ENCODE assay signal across 21 cellular contexts in genomic region chr15:57578288-57578900, GRCh38. TPM values are rescaled to one million over a fixed set of nuclear protein-coding genes. Genes with fewer than 3 reads are reported as not detected.
DNase-seq lines count a peak whose midpoint lies in the region; ATAC-seq, FAIRE-seq and TF ChIP-seq lines count a peak whose summit lies in the region.
"Had no signal": no experiment of that assay in that cellular context is flagged by ENCODE, and none has a peak within 500 bp of the region (broad histone marks: within the 10 kb centered on the region; RNA-seq: fewer than 3 reads in every experiment).

No MANE protein-coding gene starts in this region.

- no peak for FAIRE-seq in urothelium cell line (lab: Jason Lieb, UNC)
- FAIRE-seq: GM12892, GM19239, H54 had no signal

- H3K4me3 Mint-ChIP-seq in naive thymus-derived CD4-positive, alpha-beta T cell, result no peak overlapping the region
- H3K4me3 Mint-ChIP-seq: CD4-positive, alpha-beta memory T cell had no signal

- H3K4me1 Mint-ChIP-seq in naive thymus-derived CD4-positive, alpha-beta T cell, result no peaks in the 10 kb centered on the region
- H3K4me1 Mint-ChIP-seq: CD4-positive, alpha-beta memory T cell had no signal

- H3K4me3 ChIP-seq in fibroblast of villous mesenchyme (ENCODE audit: low read depth, low read length) (no peak overlapping the region), mucosa of descending colon (no peak overlapping the region)
- no peak overlapping the region for H3K4me3 ChIP-seq in naive thymus-derived CD4-positive, alpha-beta T cell (ENCODE audit: low read length)

- H3K36me3 Mint-ChIP-seq in naive thymus-derived CD4-positive, alpha-beta T cell, result peaks cover 0 to 13% (median 8%) of the 10 kb centered on the region in 5 donors

- ATAC-seq in mucosa of descending colon (peak; percentile 84), GM21526 (IDR thresholded peaks at IDR 0.05; ENCODE audit: low FRiP score, unreplicated experiment) (no peak)
- no peak for ATAC-seq in naive thymus-derived CD4-positive, alpha-beta T cell

- CTCF ChIA-PET in naive thymus-derived CD4-positive, alpha-beta T cell (lab: Charles Lee), result no interaction called here

- POLR2A ChIA-PET in naive thymus-derived CD4-positive, alpha-beta T cell (lab: Charles Lee), result no interaction called here

- H3K9me3 Mint-ChIP-seq in naive thymus-derived CD4-positive, alpha-beta T cell, result peaks cover 3 to 18% (median 8%) of the 10 kb centered on the region in 11 donors

- TF ChIP-seq CTCF in fibroblast of villous mesenchyme (IDR thresholded peaks at IDR 0.05; ENCODE audit: insufficient read depth, low read depth, low read length) (no peak), mucosa of descending colon (IDR thresholded peaks at IDR 0.05) (no peak)

- H3K27ac ChIP-seq in naive thymus-derived CD4-positive, alpha-beta T cell (ENCODE audit: low read depth, low read length), result no peak overlapping the region
- H3K27ac ChIP-seq: RWPE1 had no signal

- H3K4me1 ChIP-seq in mucosa of descending colon (ENCODE audit: low read depth), result peaks cover 23% of the 10 kb centered on the region
- H3K4me1 ChIP-seq in naive thymus-derived CD4-positive, alpha-beta T cell (ENCODE audit: control insufficient read depth in 2 of 2, insufficient read depth in 2 of 2, low read length in 2 of 2), result no peaks in the 10 kb centered on the region

- H3K36me3 ChIP-seq in mucosa of descending colon (ENCODE audit: low read depth), result no peaks in the 10 kb centered on the region
- no peaks in the 10 kb centered on the region for H3K36me3 ChIP-seq in naive thymus-derived CD4-positive, alpha-beta T cell (ENCODE audit: control insufficient read depth in 2 of 3, insufficient read depth in 3 of 3, low read length in 3 of 3)
- H3K36me3 ChIP-seq: BE2C had no signal

- peaks cover 0 to 25% (median 13%) of the 10 kb centered on the region in 5 donors for H3K27me3 Mint-ChIP-seq in naive thymus-derived CD4-positive, alpha-beta T cell

- no peak overlapping the region for H3K27ac Mint-ChIP-seq in naive thymus-derived CD4-positive, alpha-beta T cell
- H3K27ac Mint-ChIP-seq: CD4-positive, alpha-beta memory T cell had no signal

- H3K9me3 ChIP-seq in mucosa of descending colon, result peaks cover 5% of the 10 kb centered on the region
- peaks cover 0 to 9% (median 2%) of the 10 kb centered on the region in 3 experiments for H3K9me3 ChIP-seq in naive thymus-derived CD4-positive, alpha-beta T cell (ENCODE audit: control insufficient read depth in 2 of 3, low read length in 3 of 3)
- H3K9me3 ChIP-seq: BE2C had no signal

- H3K27me3 ChIP-seq in naive thymus-derived CD4-positive, alpha-beta T cell (ENCODE audit: control insufficient read depth in 2 of 2, insufficient read depth in 2 of 2, low read length in 2 of 2), result no peaks in the 10 kb centered on the region
- H3K27me3 ChIP-seq: BE2C had no signal

- intact Hi-C loops in mucosa of descending colon (cut with DNase I, micrococcal nuclease), result no loop called here
- intact Hi-C loops in naive thymus-derived CD4-positive, alpha-beta T cell (cut with micrococcal nuclease), result no loop called here

- DNase-seq in CD1c-positive myeloid dendritic cell (ENCODE audit: extremely low spot score) (peak; percentile 9), amniotic epithelial cell (ENCODE audit: low read depth) (peak; percentile 60), fibroblast of villous mesenchyme (ENCODE audit: low read depth) (peak; percentile 36), mucosa of descending colon (no peak), urothelium cell line (ENCODE audit: low spot score) (no peak), COLO668 (lab: John Stamatoyannopoulos, UW; ENCODE audit: unreplicated experiment) (no peak)
- DNase-seq in naive thymus-derived CD4-positive, alpha-beta T cell, result no peak
- DNase-seq: 8988T; BE2C; CD4-positive, alpha-beta memory T cell; GF-D8; NCI-H187 treated with DMSO at 0.1 percent for 48 hours; NCI-H2171; NCI-H748 treated with DMSO at 0.1 percent for 48 hours; OCI-M1 had no signal

RNA-seq across cellular contexts. Expression of gene MYZAP, which starts 13.3 kb away (rescaled TPM):
- total RNA-seq in fibroblast of villous mesenchyme, result under 0.01 and 0.43 TPM in 2 replicates
- total RNA-seq in mucosa of descending colon, result 10 to 100 TPM; 17.5 to 18.8 (median 17.9) TPM
- total RNA-seq in naive thymus-derived CD4-positive, alpha-beta T cell, result 1 to 10 TPM in 4 of 5 experiments, not detected in 1; 1.1 to 2.2 (median 1.7) TPM
- 1 to 10 TPM; 4.2 to 9.7 TPM for polyA plus RNA-seq in naive thymus-derived CD4-positive, alpha-beta T cell
- total RNA-seq: NCI-H460 had no signal

Comparison
In these comparisons a context has a peak if more than half of its experiments do, and no peak if none do; other contexts are left out.
1. DNase-seq: peak in CD1c-positive myeloid dendritic cell (single experiment), amniotic epithelial cell (single experiment) and fibroblast of villous mesenchyme (single experiment); none in mucosa of descending colon (0 of 3), naive thymus-derived CD4-positive, alpha-beta T cell (0 of 9), urothelium cell line (single experiment) and COLO668 (single experiment).
2. RNA of gene MYZAP, which starts 13.3 kb away (total RNA-seq): 17.5 to 18.8 TPM in mucosa of descending colon; 1.1 to 2.2 TPM in naive thymus-derived CD4-positive, alpha-beta T cell and under 0.01 to 0.43 TPM in fibroblast of villous mesenchyme; every median in the first group is over 4 times any median in the second.